ENCODE assay signal across 12 cellular contexts in the genomic region with DNA sequence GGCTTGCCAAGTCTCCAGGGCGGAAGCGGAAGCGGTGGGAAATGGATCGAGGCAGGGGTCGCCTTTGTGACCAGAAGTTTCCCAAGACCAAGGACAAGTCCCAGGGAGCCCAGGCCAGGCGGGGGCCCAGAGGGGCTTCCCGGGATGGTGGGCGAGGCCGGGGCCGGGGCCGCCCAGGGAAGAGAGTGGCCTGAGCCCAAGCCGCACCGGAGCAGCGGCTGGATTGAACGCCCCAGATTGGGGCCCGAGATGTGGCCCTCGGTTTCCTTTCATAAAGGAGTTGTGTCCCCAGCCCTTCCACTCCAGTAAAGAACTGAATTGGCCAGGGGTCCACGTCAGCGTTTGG. TPM values are rescaled to one million over a fixed set of nuclear protein-coding genes. Genes with fewer than 3 reads are reported as not detected.
DNase-seq lines count a peak whose midpoint lies in the region; ATAC-seq and TF ChIP-seq lines count a peak whose summit lies in the region.
"Had no signal": no experiment of that assay in that cellular context is flagged by ENCODE, and none has a peak within 500 bp of the region (broad histone marks: within the 10 kb centered on the region; RNA-seq: fewer than 3 reads in every experiment).

No MANE protein-coding gene starts in this region.

- H3K9me3 Mint-ChIP-seq in stimulated activated naive CD8-positive, alpha-beta T cell treated with anti-CD3 and anti-CD28 coated beads, Interleukin-15, Interleukin-2, amounts not matched to agents 100 ng/mL and 50 ng/mL, for 24 hours = no peaks in the 10 kb centered on the region
- H3K9me3 Mint-ChIP-seq in activated naive CD8-positive, alpha-beta T cell (ENCODE audit: low read depth) = no peaks in the 10 kb centered on the region

- H3K4me1 Mint-ChIP-seq in stimulated activated naive CD8-positive, alpha-beta T cell treated with anti-CD3 and anti-CD28 coated beads, Interleukin-15, Interleukin-2, amounts not matched to agents 100 ng/mL and 50 ng/mL, for 24 hours (ENCODE audit: low read depth) = peaks cover 81% of the 10 kb centered on the region
- H3K4me1 Mint-ChIP-seq in activated naive CD8-positive, alpha-beta T cell (ENCODE audit: low read depth) = peaks cover 38% of the 10 kb centered on the region

- no peaks in the 10 kb centered on the region for H3K27me3 Mint-ChIP-seq in stimulated activated naive CD8-positive, alpha-beta T cell treated with anti-CD3 and anti-CD28 coated beads, Interleukin-15, Interleukin-2, amounts not matched to agents 100 ng/mL and 50 ng/mL, for 24 hours
- no peaks in the 10 kb centered on the region for H3K27me3 Mint-ChIP-seq in activated naive CD8-positive, alpha-beta T cell

- H3K4me3 Mint-ChIP-seq in stimulated activated naive CD8-positive, alpha-beta T cell treated with anti-CD3 and anti-CD28 coated beads, Interleukin-15, Interleukin-2, amounts not matched to agents 100 ng/mL and 50 ng/mL, for 24 hours = peak overlapping the region; percentile 95
- H3K4me3 Mint-ChIP-seq in activated naive CD8-positive, alpha-beta T cell = peak overlapping the region; percentile 59

- H3K9me3 ChIP-seq in testis = no peaks in the 10 kb centered on the region
- H3K9me3 ChIP-seq: psoas muscle had no signal

- no peaks in the 10 kb centered on the region for H3K36me3 ChIP-seq in testis (ENCODE audit: low read depth, missing control alignments)

- no peak for TF ChIP-seq CTCF in testis (IDR thresholded peaks at IDR 0.05)

- ATAC-seq in stimulated activated naive CD8-positive, alpha-beta T cell treated with anti-CD3 and anti-CD28 coated beads, Interleukin-15, Interleukin-2, amounts not matched to agents 100 U/mL and 50 U/mL, for 24 hours = no peak
- ATAC-seq: psoas muscle had no signal

- intact Hi-C loops in testis (cut with DNase I; ENCODE audit: low total_unique reads) (loop anchor here (10.0 kb wide), 1 partner anchor 134 kb away; no protein-coding TSS in a partner anchor), posterior vena cava (cut with DNase I) (loop anchor here (10.0 kb wide), 1 partner anchor 134 kb away; no protein-coding TSS in a partner anchor)

- peaks cover 65% of the 10 kb centered on the region for H3K36me3 Mint-ChIP-seq in stimulated activated naive CD8-positive, alpha-beta T cell treated with anti-CD3 and anti-CD28 coated beads, Interleukin-15, Interleukin-2, amounts not matched to agents 100 ng/mL and 50 ng/mL, for 24 hours (ENCODE audit: low read depth)
- peaks cover 9% of the 10 kb centered on the region for H3K36me3 Mint-ChIP-seq in activated naive CD8-positive, alpha-beta T cell

- H3K4me1 ChIP-seq in testis = peaks cover 6% of the 10 kb centered on the region

- peak overlapping the region; percentile 92 for H3K27ac Mint-ChIP-seq in stimulated activated naive CD8-positive, alpha-beta T cell treated with anti-CD3 and anti-CD28 coated beads, Interleukin-15, Interleukin-2, amounts not matched to agents 100 ng/mL and 50 ng/mL, for 24 hours
- peak overlapping the region; percentile 81 for H3K27ac Mint-ChIP-seq in activated naive CD8-positive, alpha-beta T cell

- WGBS in testis, 2 donors = 75 to 88% methylated on average over 5 to 19 of the region's 19 CpGs

- DNase-seq in stimulated activated naive CD8-positive, alpha-beta T cell treated with anti-CD3 and anti-CD28 coated beads, Interleukin-15, Interleukin-2, amounts not matched to agents 100 U/mL and 50 U/mL, for 24 hours = no peak
- DNase-seq in DMS53 (lab: John Stamatoyannopoulos, UW) (no peak), testis (no peak), posterior vena cava (ENCODE audit: low spot score) (no peak)
- DNase-seq: activated gamma-delta T cell, IMR-90, NCI-H1436, NCI-H526, SHP77 had no signal

- H3K4me3 ChIP-seq in testis = no peak overlapping the region
- H3K4me3 ChIP-seq: psoas muscle had no signal

- TF ChIP-seq POLR2A in testis (IDR thresholded peaks at IDR 0.05) = no peak

- H3K27ac ChIP-seq in testis = no peak overlapping the region
- H3K27ac ChIP-seq: psoas muscle had no signal

- no peaks in the 10 kb centered on the region for H3K27me3 ChIP-seq in testis

RNA-seq across cellular contexts. Expression of gene P2RY11, which starts 0.5 kb away (rescaled TPM):
- total RNA-seq in testis (10 to 100 TPM; 25.0 to 27.8 TPM), posterior vena cava (1 to 10 TPM; 6.3 to 6.5 TPM)
- polyA plus RNA-seq in testis (ENCODE audit: insufficient read depth, low read depth, low replicate concordance) = 16.3 TPM

RNA-seq across cellular contexts. Expression of gene PPAN, which starts 4.8 kb away (rescaled TPM):
- total RNA-seq in testis (10 to 100 TPM; 66.2 to 68.1 TPM), posterior vena cava (10 to 100 TPM; 21.9 to 27.8 TPM)
- 39.3 TPM for polyA plus RNA-seq in testis (ENCODE audit: insufficient read depth, low read depth, low replicate concordance)

RNA-seq across cellular contexts. Expression of gene ANGPTL6, which starts 8.5 kb away (rescaled TPM):
- total RNA-seq in testis = 1 to 10 TPM; 7.6 to 8.7 TPM
- 3.0 TPM for polyA plus RNA-seq in testis (ENCODE audit: insufficient read depth, low read depth, low replicate concordance)
- total RNA-seq in posterior vena cava = not detected
- total RNA-seq: IMR-90, psoas muscle had no signal

RNA-seq across cellular contexts. Expression of gene EIF3G, which starts 8.8 kb away (rescaled TPM):
- total RNA-seq in testis = 100 to 1,000 TPM; 281 to 306 TPM
- 348 TPM for polyA plus RNA-seq in testis (ENCODE audit: insufficient read depth, low read depth, low replicate concordance)
- 100 to 1,000 TPM; 140 to 157 TPM for total RNA-seq in posterior vena cava

RNA-seq across cellular contexts. Expression of gene SHFL, which starts 24.8 kb away (rescaled TPM):
- total RNA-seq in testis (10 to 100 TPM; 20.4 to 25.8 TPM), posterior vena cava (10 to 100 TPM; 21.7 to 26.0 TPM)
- 18.7 TPM for polyA plus RNA-seq in testis (ENCODE audit: insufficient read depth, low read depth, low replicate concordance)

Comparison
In these comparisons a context has a peak if more than half of its experiments do, and no peak if none do; other contexts are left out.
1. RNA of gene ANGPTL6, which starts 8.5 kb away (total RNA-seq): 7.6 to 8.7 TPM in testis; not detected in posterior vena cava; every median in the first group is over 4 times any median in the second.